14 cellular contexts compared by ENCODE assay signal in genomic region chr16:67234180-67234597, GRCh38. TPM values are rescaled to one million over a fixed set of nuclear protein-coding genes. Genes with fewer than 3 reads are reported as not detected.
DNase-seq lines count a peak whose midpoint lies in the region; ATAC-seq and TF ChIP-seq lines count a peak whose summit lies in the region.
"Had no signal": no experiment of that assay in that cellular context is flagged by ENCODE, and none has a peak within 500 bp of the region (broad histone marks: within the 10 kb centered on the region; RNA-seq: fewer than 3 reads in every experiment).

No MANE protein-coding gene starts in this region.

- no peaks in the 10 kb centered on the region for H3K79me1 ChIP-seq in H9 (ENCODE audit: insufficient read depth, low read depth, low read length, poor library complexity, severe bottlenecking)

- no peaks in the 10 kb centered on the region for H3K9me3 ChIP-seq in H9 (ENCODE audit: control insufficient read depth, low read depth, low read length)
- H3K9me3 ChIP-seq: BLaER1, SJCRH30 had no signal

- POLR2A ChIA-PET in activated CD4-positive, alpha-beta memory T cell treated with anti-CD3 and anti-CD28 coated beads, Interleukin-2, amount 10 ng/mL, durations not matched to agents 7 days and 5 days (lab: Charles Lee), result interaction anchor here (11.1 to 15.4 kb wide), 2 partner anchors 7 to 12 kb away, joined by 97 to 187 read pairs; partner anchors contain the start of genes FHOD1, SLC9A5 and TMEM208
- POLR2A ChIA-PET in activated CD4-positive, alpha-beta memory T cell treated with anti-CD3 and anti-CD28 coated beads for 36 hours (lab: Charles Lee), result interaction anchor here (1.5 kb wide), 1 partner anchor 10 kb away, joined by 4 read pairs; no protein-coding TSS in a partner anchor

- CTCF ChIA-PET in activated CD4-positive, alpha-beta memory T cell treated with anti-CD3 and anti-CD28 coated beads, Interleukin-2, amount 10 ng/mL, durations not matched to agents 7 days and 5 days (lab: Charles Lee), result no interaction called here
- CTCF ChIA-PET in activated CD4-positive, alpha-beta memory T cell treated with anti-CD3 and anti-CD28 coated beads for 36 hours (lab: Charles Lee), result interaction anchor here (0.8 kb wide), 1 partner anchor 36 kb away, joined by 3 read pairs; no protein-coding TSS in a partner anchor

- H3K4ac ChIP-seq in H9 (ENCODE audit: low read depth, low read length), result no peak overlapping the region

- no peaks in the 10 kb centered on the region for H3K27me3 ChIP-seq in H9 (ENCODE audit: insufficient read depth, low read length)
- H3K27me3 ChIP-seq: BLaER1, SJCRH30 had no signal

- no peak overlapping the region for H3T11ph ChIP-seq in H9 (ENCODE audit: low read length)

- H3K14ac ChIP-seq in H9 (ENCODE audit: insufficient read depth, low read length), result no peak overlapping the region

- DNase-seq in activated CD4-positive, alpha-beta memory T cell treated with anti-CD3 and anti-CD28 coated beads, Interleukin-2, amount 10 ng/mL, durations not matched to agents 7 days and 5 days, result no peak
- no peak for DNase-seq in activated CD4-positive, alpha-beta memory T cell treated with anti-CD3 and anti-CD28 coated beads for 36 hours
- DNase-seq in H9 (peak; percentile 18), endothelial cell (ENCODE audit: low spot score) (no peak), DMS53 (lab: John Stamatoyannopoulos, UW) (no peak)
- DNase-seq: DMS153, NCI-H1436 treated with DMSO at 0.1 percent for 48 hours, NCI-H2081, NCI-H510A treated with DMSO at 0.1 percent for 48 hours, SJCRH30 had no signal

- H3K9me3 Mint-ChIP-seq in activated CD4-positive, alpha-beta memory T cell treated with anti-CD3 and anti-CD28 coated beads, Interleukin-2, amount 10 ng/mL, durations not matched to agents 7 days and 5 days, result no peaks in the 10 kb centered on the region
- no peaks in the 10 kb centered on the region for H3K9me3 Mint-ChIP-seq in activated CD4-positive, alpha-beta memory T cell treated with anti-CD3 and anti-CD28 coated beads for 36 hours
- H3K9me3 Mint-ChIP-seq in H9 (no peaks in the 10 kb centered on the region), endothelial cell (ENCODE audit: unreplicated experiment) (no peaks in the 10 kb centered on the region)
- H3K9me3 Mint-ChIP-seq: IgD-negative memory B cell had no signal

- no peak overlapping the region for H3K9ac ChIP-seq in H9 (ENCODE audit: extremely low read depth, insufficient read length, low read length)
- H3K9ac ChIP-seq: BLaER1 had no signal

- peaks cover 33% of the 10 kb centered on the region for H3K4me1 Mint-ChIP-seq in activated CD4-positive, alpha-beta memory T cell treated with anti-CD3 and anti-CD28 coated beads, Interleukin-2, amount 10 ng/mL, durations not matched to agents 7 days and 5 days
- H3K4me1 Mint-ChIP-seq in activated CD4-positive, alpha-beta memory T cell treated with anti-CD3 and anti-CD28 coated beads for 36 hours (ENCODE audit: low read depth), result peaks cover 6% of the 10 kb centered on the region
- H3K4me1 Mint-ChIP-seq in H9, result peaks cover 0 to 10% of the 10 kb centered on the region in 2 experiments; a peak in 2 of 4 replicates
- peaks cover 9% of the 10 kb centered on the region for H3K4me1 Mint-ChIP-seq in endothelial cell (ENCODE audit: unreplicated experiment)
- H3K4me1 Mint-ChIP-seq: IgD-negative memory B cell had no signal

- no peaks in the 10 kb centered on the region for H4K20me1 ChIP-seq in H9 (ENCODE audit: control insufficient read depth, insufficient read depth, insufficient read length)

- no peak overlapping the region for H3K27ac ChIP-seq in H9 (ENCODE audit: insufficient read length, low read depth, low read length)
- H3K27ac ChIP-seq: 22Rv1, BLaER1, SJCRH30 had no signal

- WGBS in H9 (ENCODE audit: extremely low coverage, insufficient read length, low lambda C conversion rate), result no CpG with 5 or more reads among the region's 10 CpGs

- no peak overlapping the region for H2AFZ ChIP-seq in H9 (ENCODE audit: low read length)

- no peak overlapping the region for H3K4me2 ChIP-seq in H9 (ENCODE audit: insufficient read depth, insufficient read length, low read length)

- no peaks in the 10 kb centered on the region for H3K27me3 Mint-ChIP-seq in activated CD4-positive, alpha-beta memory T cell treated with anti-CD3 and anti-CD28 coated beads, Interleukin-2, amount 10 ng/mL, durations not matched to agents 7 days and 5 days
- H3K27me3 Mint-ChIP-seq in activated CD4-positive, alpha-beta memory T cell treated with anti-CD3 and anti-CD28 coated beads for 36 hours, result no peaks in the 10 kb centered on the region
- no peaks in the 10 kb centered on the region for H3K27me3 Mint-ChIP-seq in H9 (ENCODE audit: low read depth)
- H3K27me3 Mint-ChIP-seq in endothelial cell (ENCODE audit: unreplicated experiment), result peaks cover 16% of the 10 kb centered on the region
- H3K27me3 Mint-ChIP-seq: IgD-negative memory B cell had no signal

- H2BK15ac ChIP-seq in H9 (ENCODE audit: low read depth, low read length), result no peak overlapping the region

- H3K4me3 Mint-ChIP-seq in activated CD4-positive, alpha-beta memory T cell treated with anti-CD3 and anti-CD28 coated beads, Interleukin-2, amount 10 ng/mL, durations not matched to agents 7 days and 5 days, result no peak overlapping the region
- no peak overlapping the region for H3K4me3 Mint-ChIP-seq in activated CD4-positive, alpha-beta memory T cell treated with anti-CD3 and anti-CD28 coated beads for 36 hours
- H3K4me3 Mint-ChIP-seq in H9, result no peak overlapping the region
- H3K4me3 Mint-ChIP-seq in endothelial cell (ENCODE audit: unreplicated experiment), result peak overlapping the region; percentile 25
- H3K4me3 Mint-ChIP-seq: IgD-negative memory B cell had no signal

- peaks cover 82% of the 10 kb centered on the region for H3K36me3 Mint-ChIP-seq in activated CD4-positive, alpha-beta memory T cell treated with anti-CD3 and anti-CD28 coated beads, Interleukin-2, amount 10 ng/mL, durations not matched to agents 7 days and 5 days (ENCODE audit: low read depth)
- H3K36me3 Mint-ChIP-seq in activated CD4-positive, alpha-beta memory T cell treated with anti-CD3 and anti-CD28 coated beads for 36 hours, result peaks cover 48% of the 10 kb centered on the region
- H3K36me3 Mint-ChIP-seq in H9 (ENCODE audit: insufficient read depth in 1 of 3, low read depth in 3 of 3), result peaks cover 34 to 83% (median 66%) of the 10 kb centered on the region in 3 experiments
- peaks cover 46% of the 10 kb centered on the region for H3K36me3 Mint-ChIP-seq in endothelial cell (ENCODE audit: low read depth, unreplicated experiment)

- ATAC-seq in HG03565 (IDR thresholded peaks at IDR 0.05; ENCODE audit: unreplicated experiment), result no peak

- peak overlapping the region; percentile 26 for H3K27ac Mint-ChIP-seq in activated CD4-positive, alpha-beta memory T cell treated with anti-CD3 and anti-CD28 coated beads, Interleukin-2, amount 10 ng/mL, durations not matched to agents 7 days and 5 days
- H3K27ac Mint-ChIP-seq in activated CD4-positive, alpha-beta memory T cell treated with anti-CD3 and anti-CD28 coated beads for 36 hours, result no peak overlapping the region
- no peak overlapping the region for H3K27ac Mint-ChIP-seq in H9
- H3K27ac Mint-ChIP-seq in endothelial cell (ENCODE audit: unreplicated experiment), result no peak overlapping the region

- intact Hi-C loops in activated CD4-positive, alpha-beta memory T cell treated with anti-CD3 and anti-CD28 coated beads for 36 hours (cut with micrococcal nuclease), result no loop called here

- no peak overlapping the region for H4K5ac ChIP-seq in H9 (ENCODE audit: insufficient read length, low read depth, low read length)

- no peak overlapping the region for H3K23ac ChIP-seq in H9 (ENCODE audit: insufficient read length, low read depth, low read length)

- no peak overlapping the region for H4K91ac ChIP-seq in H9 (ENCODE audit: insufficient read length, low read depth, low read length)

- no peak overlapping the region for H2BK20ac ChIP-seq in H9 (ENCODE audit: low read depth, low read length, poor library complexity, severe bottlenecking)

- H2AK5ac ChIP-seq in H9 (ENCODE audit: insufficient read length, low read length), result no peak overlapping the region

- no peak overlapping the region for H2BK12ac ChIP-seq in H9 (ENCODE audit: insufficient read length, low read depth, low read length)

- H3K56ac ChIP-seq in H9 (ENCODE audit: insufficient read length, low read depth, low read length), result no peak overlapping the region

- no peak overlapping the region for H3K18ac ChIP-seq in H9 (ENCODE audit: insufficient read length, low read depth, low read length)

- H2BK5ac ChIP-seq in H9 (ENCODE audit: insufficient read length, low read length), result no peak overlapping the region

- H2BK120ac ChIP-seq in H9 (ENCODE audit: low read depth, low read length, poor library complexity, severe bottlenecking), result no peak overlapping the region

- H4K8ac ChIP-seq in H9 (replicated peaks; ENCODE audit: insufficient read length, low read depth, low read length), result no peak overlapping the region

- H3K79me2 ChIP-seq in H9 (ENCODE audit: insufficient read depth, low read length), result no peaks in the 10 kb centered on the region

- H3K4me1 ChIP-seq in H9 (ENCODE audit: insufficient read depth, low read length), result no peaks in the 10 kb centered on the region

- no peaks in the 10 kb centered on the region for H3K23me2 ChIP-seq in H9 (ENCODE audit: insufficient read length, low read depth, low read length, poor library complexity, severe bottlenecking)

- TF ChIP-seq CTCF in H9 (conservative IDR thresholded peaks at IDR 0.05) (no peak), endothelial cell (IDR thresholded peaks at IDR 0.05; ENCODE audit: unreplicated experiment) (no peak)

RNA-seq across cellular contexts. Expression of gene TMEM208, which starts 7.3 kb away (rescaled TPM):
- total RNA-seq in activated CD4-positive, alpha-beta memory T cell treated with anti-CD3 and anti-CD28 coated beads, Interleukin-2, amount 10 ng/mL, durations not matched to agents 7 days and 5 days, result 10 to 100 TPM; 39.6 to 39.7 TPM
- 10 to 100 TPM; 36.7 to 39.3 TPM for total RNA-seq in activated CD4-positive, alpha-beta memory T cell treated with anti-CD3 and anti-CD28 coated beads for 36 hours
- total RNA-seq in H9 (2021) (42.6 and 43.3 TPM in 2 replicates), endothelial cell (ENCODE audit: unreplicated experiment) (33.6 TPM)

RNA-seq across cellular contexts. Expression of gene FHOD1, which starts 13.1 kb away (rescaled TPM):
- 10 to 100 TPM; 94.8 to 99.1 TPM for total RNA-seq in activated CD4-positive, alpha-beta memory T cell treated with anti-CD3 and anti-CD28 coated beads, Interleukin-2, amount 10 ng/mL, durations not matched to agents 7 days and 5 days
- 100 to 1,000 TPM in 1 of 2 experiments, 10 to 100 TPM in 1; 96.3 to 111 TPM for total RNA-seq in activated CD4-positive, alpha-beta memory T cell treated with anti-CD3 and anti-CD28 coated beads for 36 hours
- total RNA-seq in H9 (2021) (67.0 and 70.7 TPM in 2 replicates), endothelial cell (ENCODE audit: unreplicated experiment) (248 TPM)

RNA-seq across cellular contexts. Expression of gene SLC9A5, which starts 14.6 kb away (rescaled TPM):
- 1 to 10 TPM; 2.2 to 2.8 TPM for total RNA-seq in activated CD4-positive, alpha-beta memory T cell treated with anti-CD3 and anti-CD28 coated beads, Interleukin-2, amount 10 ng/mL, durations not matched to agents 7 days and 5 days
- total RNA-seq in activated CD4-positive, alpha-beta memory T cell treated with anti-CD3 and anti-CD28 coated beads for 36 hours, result 1 to 10 TPM; 5.9 to 6.1 TPM
- 7.5 and 9.1 TPM in 2 replicates for total RNA-seq in H9 (2021)
- 17.2 TPM for total RNA-seq in endothelial cell (ENCODE audit: unreplicated experiment)

RNA-seq across cellular contexts. Expression of gene ELMO3, which starts 35.3 kb away (rescaled TPM):
- 1 to 10 TPM; 7.3 to 8.3 TPM for total RNA-seq in activated CD4-positive, alpha-beta memory T cell treated with anti-CD3 and anti-CD28 coated beads, Interleukin-2, amount 10 ng/mL, durations not matched to agents 7 days and 5 days
- total RNA-seq in activated CD4-positive, alpha-beta memory T cell treated with anti-CD3 and anti-CD28 coated beads for 36 hours, result 1 to 10 TPM; 5.1 to 5.9 TPM
- total RNA-seq in H9 (2021) (8.6 and 9.1 TPM in 2 replicates), endothelial cell (ENCODE audit: unreplicated experiment) (25.3 TPM)

RNA-seq across cellular contexts. Expression of gene E2F4, which starts 42.2 kb away (rescaled TPM):
- 100 to 1,000 TPM; 127 to 131 TPM for total RNA-seq in activated CD4-positive, alpha-beta memory T cell treated with anti-CD3 and anti-CD28 coated beads, Interleukin-2, amount 10 ng/mL, durations not matched to agents 7 days and 5 days
- total RNA-seq in activated CD4-positive, alpha-beta memory T cell treated with anti-CD3 and anti-CD28 coated beads for 36 hours, result 10 to 100 TPM; 91.6 to 92.3 TPM
- 109 and 116 TPM in 2 replicates for total RNA-seq in H9 (2021)
- 113 TPM for total RNA-seq in endothelial cell (ENCODE audit: unreplicated experiment)
